In genomic region chr4:13436962-13437361, GRCh38 we compare ENCODE assay signal across 27 cellular contexts.
"Had no signal": no experiment of that assay in that cellular context is flagged by ENCODE, and none has a peak within 500 bp of the region (broad histone marks: within the 10 kb centered on the region; RNA-seq: fewer than 3 reads in every experiment).

No MANE protein-coding gene starts in this region.

- ATAC-seq: left colon; left lung; lower lobe of right lung; naive thymus-derived CD8-positive, alpha-beta T cell; pancreas; right cardiac atrium; sciatic nerve; stimulated activated naive B cell treated with anti-CD40 and anti-IgM and Interleukin-4, amounts not matched to agents 10 μg/mL and 1 μg/mL and 100 μg/mL, for 72 hours; stimulated activated naive CD8-positive, alpha-beta T cell treated with anti-CD3 and anti-CD28 coated beads, Interleukin-15, Interleukin-2, amounts not matched to agents 100 U/mL and 50 U/mL, for 24 hours; upper lobe of right lung had no signal

- H3K4me3 Mint-ChIP-seq: nephron; neural crest cell; stimulated activated naive B cell treated with anti-CD40 and anti-IgM and Interleukin-4, amounts not matched to agents 10 μg/mL and 1 μg/mL and 100 μg/mL, for 72 hours had no signal

- H3K27ac Mint-ChIP-seq: naive thymus-derived CD8-positive, alpha-beta T cell; nephron; stimulated activated naive B cell treated with anti-CD40 and anti-IgM and Interleukin-4, amounts not matched to agents 10 μg/mL and 1 μg/mL and 100 μg/mL, for 72 hours had no signal

- DNase-seq: hippocampal formation; kidney; left colon; left lung; lower lobe of right lung; mammary epithelial cell; mesenchymal stem cell; naive thymus-derived CD8-positive, alpha-beta T cell; nucleus accumbens; pancreas; posterior cingulate gyrus; retina; right cardiac atrium; stimulated activated CD4-positive, alpha-beta T cell treated with anti-CD3 and anti-CD28 coated beads, Interleukin-12 subunit alpha, Interleukin-12 subunit beta, amount 100 ng/mL, for 4 hours; stimulated activated CD4-positive, alpha-beta T cell treated with anti-CD3 and anti-CD28 coated beads, Interleukin-15, amount 100 ng/mL, for 24 hours; stimulated activated CD4-positive, alpha-beta T cell treated with anti-CD3 and anti-CD28 coated beads, Interleukin-2, amount 100 ng/mL, for 24 hours; stimulated activated CD4-positive, alpha-beta T cell treated with anti-CD3 and anti-CD28 coated beads, Interleukin-4, amount 100 ng/mL, for 1 hour; stimulated activated naive B cell treated with anti-CD40 and anti-IgM and Interleukin-4, amounts not matched to agents 10 μg/mL and 1 μg/mL and 100 μg/mL, for 72 hours; stimulated activated naive CD8-positive, alpha-beta T cell treated with anti-CD3 and anti-CD28 coated beads, Interleukin-15, Interleukin-2, amounts not matched to agents 100 U/mL and 50 U/mL, for 24 hours; stomach; testis; thyroid gland; trophoblast cell; upper lobe of right lung had no signal

- H3K27me3 Mint-ChIP-seq: naive thymus-derived CD8-positive, alpha-beta T cell; stimulated activated naive B cell treated with anti-CD40 and anti-IgM and Interleukin-4, amounts not matched to agents 10 μg/mL and 1 μg/mL and 100 μg/mL, for 72 hours had no signal
